8 cellular contexts compared by ENCODE assay signal in the genomic region with DNA sequence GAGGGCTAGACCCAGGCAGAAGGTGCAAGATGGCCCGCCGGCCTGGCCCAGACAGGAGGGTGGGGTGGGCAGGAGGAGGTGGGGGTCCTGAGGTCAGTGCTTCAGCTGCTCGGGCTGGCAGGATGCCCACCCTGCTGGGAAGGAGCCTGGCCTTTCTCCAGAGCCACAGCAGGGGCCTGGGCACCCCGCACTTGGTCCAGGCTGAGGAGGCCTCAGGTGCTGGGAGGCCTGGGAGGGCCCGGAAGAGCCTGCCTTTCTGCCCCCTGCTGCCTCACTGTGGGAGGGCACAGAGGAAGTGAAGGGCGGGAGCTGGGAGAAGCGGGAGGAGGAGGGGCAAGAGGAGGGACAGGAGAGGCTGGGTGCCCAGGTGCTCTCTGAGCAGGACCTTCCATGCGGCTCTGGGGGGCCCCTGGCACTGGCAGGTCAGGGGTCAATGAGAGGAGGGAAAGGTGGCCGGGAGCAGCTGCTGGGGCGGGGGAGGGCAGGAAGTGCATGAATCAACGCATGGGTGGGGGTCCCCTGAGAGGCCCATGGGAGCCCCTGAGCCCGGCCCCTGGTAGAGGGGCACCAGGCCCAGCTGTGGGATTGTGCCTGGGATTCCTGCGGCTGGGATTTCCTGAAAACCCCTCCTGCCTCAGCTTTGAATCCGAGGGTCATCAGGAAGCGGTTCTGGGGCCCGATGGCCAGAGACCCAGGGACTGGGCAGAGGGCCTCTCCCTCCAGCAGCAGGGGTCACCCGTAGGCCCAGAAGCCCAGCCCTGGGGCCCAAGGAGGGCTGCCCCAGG. TPM values are rescaled to one million over a fixed set of nuclear protein-coding genes. Genes with fewer than 3 reads are reported as not detected.
DNase-seq lines count a peak whose midpoint lies in the region; ATAC-seq and TF ChIP-seq lines count a peak whose summit lies in the region.

No MANE protein-coding gene starts in this region.

- H3K36me3 Mint-ChIP-seq in activated T-helper 2 cell treated with anti-CD3 and anti-CD28 coated beads, Interferon-gamma antibody, Interleukin-2, Interleukin-4, amounts not matched to agents 10 μg/mL and 5 μg/mL and 100 μg/mL, durations not matched to agents 14 hours and 24 hours and 36 hours (ENCODE audit: low read depth) = no peaks in the 10 kb centered on the region

- intact Hi-C loops in activated T-helper 2 cell treated with anti-CD3 and anti-CD28 coated beads, Interferon-gamma antibody, Interleukin-2, Interleukin-4, amounts not matched to agents 10 μg/mL and 5 μg/mL and 100 μg/mL, durations not matched to agents 14 hours and 24 hours and 36 hours (cut with micrococcal nuclease) = loop anchor here (1.0 to 5.0 kb wide), 5 partner anchors 58 to 285 kb away; a partner anchor contains a TSS
- intact Hi-C loops in right cardiac atrium (cut with DNase I) = no loop called here

- H3K27me3 Mint-ChIP-seq in activated T-helper 2 cell treated with anti-CD3 and anti-CD28 coated beads, Interferon-gamma antibody, Interleukin-2, Interleukin-4, amounts not matched to agents 10 μg/mL and 5 μg/mL and 100 μg/mL, durations not matched to agents 14 hours and 24 hours and 36 hours (ENCODE audit: low read depth) = no peaks in the 10 kb centered on the region

- peak overlapping the region in 2 of 4 donors; percentile 2 to 11 for H3K4me3 ChIP-seq in Peyer's patch
- no peak overlapping the region for H3K4me3 ChIP-seq in right cardiac atrium (ENCODE audit: low read length)

- peak overlapping the region; percentile 66 for H3K4me3 Mint-ChIP-seq in activated T-helper 2 cell treated with anti-CD3 and anti-CD28 coated beads, Interferon-gamma antibody, Interleukin-2, Interleukin-4, amounts not matched to agents 10 μg/mL and 5 μg/mL and 100 μg/mL, durations not matched to agents 14 hours and 24 hours and 36 hours (ENCODE audit: low read depth)

- H3K9me3 Mint-ChIP-seq in activated T-helper 2 cell treated with anti-CD3 and anti-CD28 coated beads, Interferon-gamma antibody, Interleukin-2, Interleukin-4, amounts not matched to agents 10 μg/mL and 5 μg/mL and 100 μg/mL, durations not matched to agents 14 hours and 24 hours and 36 hours = no peaks in the 10 kb centered on the region

- H3K36me3 ChIP-seq in Peyer's patch = no peaks in the 10 kb centered on the region

- peak; percentile 47 to 83 (median 69) for TF ChIP-seq CTCF in Peyer's patch (IDR thresholded peaks at IDR 0.05)

- peak; percentile 28 to 69 for TF ChIP-seq POLR2A in Peyer's patch (IDR thresholded peaks at IDR 0.05)

- H3K27ac Mint-ChIP-seq in activated T-helper 2 cell treated with anti-CD3 and anti-CD28 coated beads, Interferon-gamma antibody, Interleukin-2, Interleukin-4, amounts not matched to agents 10 μg/mL and 5 μg/mL and 100 μg/mL, durations not matched to agents 14 hours and 24 hours and 36 hours = peak overlapping the region; percentile 96

- DNase-seq in Peyer's patch = peak; percentile 78 to 91 (median 84)
- peak; percentile 69 for DNase-seq in activated T-helper 2 cell treated with anti-CD3 and anti-CD28 coated beads, Interferon-gamma antibody, Interleukin-2, Interleukin-4, amounts not matched to agents 10 μg/mL and 5 μg/mL and 100 μg/mL, durations not matched to agents 14 hours and 24 hours and 36 hours (ENCODE audit: low spot score)
- peak; percentile 54 to 80 (median 80) for DNase-seq in right cardiac atrium
- DNase-seq in stimulated activated CD4-positive, alpha-beta T cell treated with anti-CD3 and anti-CD28 coated beads, Interleukin-1b, Interleukin-23, amount 100 ng/mL, for 48 hours = peak; percentile 87
- DNase-seq in NK-92 treated with Interleukin-12 subunit alpha and Interleukin-12 subunit beta, amount 100 ng/mL, for 24 hours (lab: John Stamatoyannopoulos, UW) = no peak

- H3K4me1 Mint-ChIP-seq in activated T-helper 2 cell treated with anti-CD3 and anti-CD28 coated beads, Interferon-gamma antibody, Interleukin-2, Interleukin-4, amounts not matched to agents 10 μg/mL and 5 μg/mL and 100 μg/mL, durations not matched to agents 14 hours and 24 hours and 36 hours (ENCODE audit: low read depth) = peaks cover 25% of the 10 kb centered on the region

- H3K9me3 ChIP-seq in Peyer's patch = no peaks in the 10 kb centered on the region
- no peaks in the 10 kb centered on the region for H3K9me3 ChIP-seq in right cardiac atrium (ENCODE audit: control insufficient read depth, low read length)

- peaks cover 10 to 25% (median 21%) of the 10 kb centered on the region in 4 donors for H3K4me1 ChIP-seq in Peyer's patch
- peaks cover 2% of the 10 kb centered on the region for H3K4me1 ChIP-seq in right cardiac atrium (ENCODE audit: control insufficient read depth, insufficient read depth, low read length)

- no peaks in the 10 kb centered on the region for H3K27me3 ChIP-seq in Peyer's patch
- no peaks in the 10 kb centered on the region for H3K27me3 ChIP-seq in right cardiac atrium (ENCODE audit: control insufficient read depth, insufficient read depth)

- H3K27ac ChIP-seq in Peyer's patch = peak overlapping the region; percentile 80 to 91 (median 88)
- H3K27ac ChIP-seq in right cardiac atrium (ENCODE audit: low read length) = no peak overlapping the region

- WGBS in right cardiac atrium = 57% methylated on average over 17 of the region's 17 CpGs

- ATAC-seq in GM18511 (IDR thresholded peaks at IDR 0.05; ENCODE audit: unreplicated experiment) (peak; percentile 79), HG03378 (IDR thresholded peaks at IDR 0.05; ENCODE audit: unreplicated experiment) (peak; percentile 53), right cardiac atrium (peak; percentile 40 to 56), GM19397 (IDR thresholded peaks at IDR 0.05; ENCODE audit: unreplicated experiment) (no peak)

RNA-seq across cellular contexts. Expression of a gene that starts 49.9 kb away (rescaled TPM):
- total RNA-seq in Peyer's patch = 10 to 100 TPM; 11.4 to 19.2 (median 15.1) TPM
- 3.8 TPM in 2 replicates for total RNA-seq in activated T-helper 2 cell treated with anti-CD3 and anti-CD28 coated beads, Interferon-gamma antibody, Interleukin-2, Interleukin-4, amounts not matched to agents 10 μg/mL and 5 μg/mL and 100 μg/mL, durations not matched to agents 14 hours and 24 hours and 36 hours
- total RNA-seq in right cardiac atrium = 10 to 100 TPM in 2 of 4 donors, 1 to 10 TPM in 2; 7.0 to 10.6 (median 9.6) TPM
- polyA plus RNA-seq in right cardiac atrium = 9.1 TPM
